Comparison of ENCODE assay signal across 8 cellular contexts in genomic region chr6:145815875-145816274, GRCh38. TPM values are rescaled to one million over a fixed set of nuclear protein-coding genes. Genes with fewer than 3 reads are reported as not detected.
DNase-seq lines count a peak whose midpoint lies in the region; ATAC-seq, FAIRE-seq and TF ChIP-seq lines count a peak whose summit lies in the region.

No MANE protein-coding gene starts in this region.

- DNase-seq in DND-41 (peak; percentile 8), IMR-90 (peak; percentile 40), cerebellar cortex (ENCODE audit: low spot score) (peak; percentile 24), COLO668 (lab: John Stamatoyannopoulos, UW; ENCODE audit: unreplicated experiment) (no peak), H54 (ENCODE audit: insufficient read length, low spot score) (no peak)

- peak overlapping the region; percentile 89 for H3K9ac ChIP-seq in DND-41 (ENCODE audit: low read depth, low read length)
- H3K9ac ChIP-seq in IMR-90 (ENCODE audit: low read depth, low read length): peak overlapping the region; percentile 61
- H3K9ac ChIP-seq in muscle layer of colon (ENCODE audit: low read length): peak overlapping the region; percentile 99

- H3K27ac ChIP-seq in DND-41 (ENCODE audit: low read length) (peak overlapping the region; percentile 92; the same call in 1 of the 2 replicates), IMR-90 (ENCODE audit: insufficient read depth, low read length) (peak overlapping the region; percentile 52; the same call in 1 of the 2 replicates), muscle layer of colon (ENCODE audit: low read depth, low read length) (peak overlapping the region; percentile 97)

- POLR2A ChIA-PET in IMR-90 (lab: Charles Lee; ENCODE audit: unreplicated experiment): interaction anchor here (1.3 kb wide), 1 partner anchor 8 kb away, joined by 5 read pairs; no protein-coding TSS in a partner anchor

- peak overlapping the region; percentile 69 to 88; a peak in 3 of 4 replicates for H3K4me3 ChIP-seq in DND-41 (ENCODE audit: low read depth in 1 of 2, low read length in 2 of 2)
- peak overlapping the region; percentile 99; the same call in 1 of the 2 replicates for H3K4me3 ChIP-seq in IMR-90 (ENCODE audit: insufficient read depth, low read depth, low read length)
- peak overlapping the region; percentile 71 to 84 for H3K4me3 ChIP-seq in muscle layer of colon (ENCODE audit: low read depth in 1 of 2, low read length in 2 of 2)

- no CpG with 5 or more reads among the region's 2 CpGs for WGBS in IMR-90 (ENCODE audit: extremely low coverage in 2 of 2, insufficient read length in 1 of 2), 2 experiments

- H4K8ac ChIP-seq in IMR-90 (ENCODE audit: low read depth in 2 of 2, low read length in 2 of 2): peak overlapping the region; percentile 44 to 96; a peak in 2 of 4 replicates

- CTCF ChIA-PET in IMR-90 (lab: Yijun Ruan, JAX): no interaction called here

- no peak overlapping the region; the same call in 2 of the 3 replicates for H2BK15ac ChIP-seq in IMR-90 (ENCODE audit: low read depth, low read length)

- H2BK120ac ChIP-seq in IMR-90 (ENCODE audit: low read depth, low read length): peak overlapping the region; percentile 31; the same call in 1 of the 2 replicates

- H4K5ac ChIP-seq in IMR-90 (ENCODE audit: low read depth, low read length): peak overlapping the region; percentile 6; the same call in 1 of the 2 replicates

- H4K20me1 ChIP-seq in DND-41 (ENCODE audit: insufficient read depth, low read length) (no peaks in the 10 kb centered on the region; the same call in 1 of the 2 replicates), IMR-90 (ENCODE audit: insufficient read depth, low read length) (peaks cover 10% of the 10 kb centered on the region)

- no TSS peak for BruUV-seq in IMR-90 (replicated peaks; lab: Mats Ljungman, UMichigan)

- H3K56ac ChIP-seq in IMR-90 (ENCODE audit: extremely low read depth, insufficient read depth, low read length): 0 out of 2 replicates have a peak overlapping the region, but pooled peaks have one; percentile 25

- H3K4me1 ChIP-seq in DND-41 (ENCODE audit: insufficient read depth, low read length) (peaks cover 41% of the 10 kb centered on the region), IMR-90 (ENCODE audit: control insufficient read depth, insufficient read depth, low read length) (peaks cover 4% of the 10 kb centered on the region; the same call in 1 of the 2 replicates), muscle layer of colon (ENCODE audit: insufficient read depth, low read length) (peaks cover 18% of the 10 kb centered on the region)

- H3K4ac ChIP-seq in IMR-90 (ENCODE audit: low read depth, low read length): peak overlapping the region; percentile 39; the same call in 1 of the 2 replicates

- no peaks in the 10 kb centered on the region; the same call in 1 of the 2 replicates for H3K36me3 ChIP-seq in DND-41 (ENCODE audit: insufficient read depth, low read length)
- no peaks in the 10 kb centered on the region for H3K36me3 ChIP-seq in IMR-90 (ENCODE audit: control insufficient read depth, insufficient read depth, low read length)
- no peaks in the 10 kb centered on the region for H3K36me3 ChIP-seq in muscle layer of colon (ENCODE audit: insufficient read depth, low read length)

- dilution Hi-C loops in IMR-90 (cut with HindIII; ENCODE audit: low sequenced_read_pairs, unreplicated experiment): no loop called here

- no peaks in the 10 kb centered on the region for H3K27me3 ChIP-seq in DND-41 (ENCODE audit: insufficient read depth, low read length, poor library complexity)
- no peaks in the 10 kb centered on the region for H3K27me3 ChIP-seq in IMR-90 (ENCODE audit: control insufficient read depth, insufficient read depth, low read length)
- H3K27me3 ChIP-seq in muscle layer of colon (ENCODE audit: control insufficient read depth in 1 of 2, insufficient read depth in 2 of 2, low read length in 2 of 2): no peaks in the 10 kb centered on the region

- no peak overlapping the region for H2BK20ac ChIP-seq in IMR-90 (ENCODE audit: low read depth, low read length)

- peak overlapping the region; percentile 66; the same call in 1 of the 2 replicates for H3K23ac ChIP-seq in IMR-90 (ENCODE audit: low read depth, low read length)

- TF ChIP-seq RAD21 in IMR-90 (IDR thresholded peaks at IDR 0.05; ENCODE audit: low read length): no peak

- peak overlapping the region; percentile 73 for H2AK5ac ChIP-seq in IMR-90 (ENCODE audit: low read depth, low read length)

- TF ChIP-seq POLR2A in IMR-90 (IDR thresholded peaks at IDR 0.05; ENCODE audit: low read depth, low read length) (no peak), H54 (IDR thresholded peaks at IDR 0.05; ENCODE audit: low read depth, low read length) (no peak)

- in situ Hi-C loops in IMR-90 (cut with MboI; ENCODE audit: low sequenced_read_pairs): no loop called here

- H3K14ac ChIP-seq in IMR-90 (replicated peaks; ENCODE audit: low read depth, low read length): peak overlapping the region; percentile 8; the same call in 1 of the 2 replicates

- no peak overlapping the region for H2BK5ac ChIP-seq in IMR-90 (ENCODE audit: low read depth, low read length, poor library complexity, severe bottlenecking)

- H3K18ac ChIP-seq in IMR-90 (ENCODE audit: low read depth, low read length): no peak overlapping the region

- no peaks in the 10 kb centered on the region; the same call in 1 of the 2 replicates for H3K9me1 ChIP-seq in IMR-90 (ENCODE audit: insufficient read depth, low read length)

- ATAC-seq in DND-41 (ENCODE audit: insufficient read depth, low read depth): no peak
- no peak for ATAC-seq in IMR-90 (ENCODE audit: low read depth)
- ATAC-seq in GM18870 (IDR thresholded peaks at IDR 0.05; ENCODE audit: unreplicated experiment): no peak
- no peak for ATAC-seq in GM21526 (IDR thresholded peaks at IDR 0.05; ENCODE audit: low FRiP score, unreplicated experiment)

- no peak for FAIRE-seq in H54 (lab: Jason Lieb, UNC)

- intact Hi-C loops in IMR-90 (cut with micrococcal nuclease): loop anchor here (2.0 to 10.0 kb wide), 2 partner anchors 67 to 729 kb away; partner anchors contain the start of gene RAB32

- H3K9me3 ChIP-seq in DND-41 (ENCODE audit: insufficient read depth, low read length, severe bottlenecking) (no peaks in the 10 kb centered on the region), IMR-90 (ENCODE audit: control insufficient read depth, insufficient read depth, low read length) (no peaks in the 10 kb centered on the region), muscle layer of colon (ENCODE audit: low read length) (no peaks in the 10 kb centered on the region)

- H3K4me2 ChIP-seq in DND-41 (ENCODE audit: insufficient read depth, low read length) (peak overlapping the region; percentile 74), IMR-90 (ENCODE audit: low read depth, low read length) (peak overlapping the region; percentile 98)

- H2AFZ ChIP-seq in DND-41 (ENCODE audit: low read depth, low read length) (peak overlapping the region; percentile 90), IMR-90 (replicated peaks; ENCODE audit: low read length, poor library complexity) (peak overlapping the region; percentile 60)

- no peak overlapping the region for H2AK9ac ChIP-seq in IMR-90 (replicated peaks; ENCODE audit: low read depth, low read length, poor library complexity)

- H3K79me1 ChIP-seq in IMR-90 (ENCODE audit: low read depth in 1 of 2, low read length in 2 of 2): peaks cover 11 to 25% of the 10 kb centered on the region in 2 experiments

- H4K91ac ChIP-seq in IMR-90 (ENCODE audit: insufficient read depth, low read depth, low read length): peak overlapping the region; percentile 14; the same call in 1 of the 2 replicates

- TF ChIP-seq CTCF in DND-41 (IDR thresholded peaks at IDR 0.05; ENCODE audit: borderline replicate concordance, extremely low read depth, low read length, poor library complexity, severe bottlenecking) (no peak), IMR-90 (conservative IDR thresholded peaks at IDR 0.05; ENCODE audit: low read depth, low read length) (no peak)

- H3K79me2 ChIP-seq in DND-41 (ENCODE audit: insufficient read depth, low read length): peaks cover 53% of the 10 kb centered on the region

TF ChIP-seq in IMR-90, 13 proteins besides CTCF, POLR2A, EP300 and RAD21:
- TF ChIP-seq CEBPB (IDR thresholded peaks at IDR 0.05; ENCODE audit: low read depth, low read length) (no peak), USF2 (IDR thresholded peaks at IDR 0.05; ENCODE audit: low read depth, low read length) (no peak), FOS (IDR thresholded peaks at IDR 0.05; ENCODE audit: low read depth, low read length) (no peak), NFE2L2 (IDR thresholded peaks at IDR 0.05; ENCODE audit: low read depth, low read length) (no peak)

RNA-seq across cellular contexts. Expression of gene FBXO30, which starts 1.3 kb away (rescaled TPM):
- 9.3 and 15.3 TPM in 2 replicates for total RNA-seq in IMR-90 (2012; rRNA removed)
- polyA plus RNA-seq in IMR-90 (2012; rRNA removed): 2.2 and 3.1 TPM in 2 replicates
- polyA plus RNA-seq in IMR-90 (2012; cell fraction: cytosol; rRNA removed): 0.45 and 0.46 TPM in 2 replicates
- 0.45 and 5.0 TPM in 2 replicates for polyA plus RNA-seq in IMR-90 (2012; cell fraction: nucleus; rRNA removed; ENCODE audit: low replicate concordance)

Comparison
In these comparisons a context has a peak if more than half of its experiments do, and no peak if none do; other contexts are left out.
1. DNase-seq: peak in DND-41 (single experiment), IMR-90 (single experiment) and cerebellar cortex (single experiment); none in COLO668 (single experiment) and H54 (single experiment).
2. Peak in every context shown above with its lines, with median percentiles within 50 percentile points of each other: H3K27ac ChIP-seq, H3K4me3 ChIP-seq and H3K9ac ChIP-seq.